In the genomic region with DNA sequence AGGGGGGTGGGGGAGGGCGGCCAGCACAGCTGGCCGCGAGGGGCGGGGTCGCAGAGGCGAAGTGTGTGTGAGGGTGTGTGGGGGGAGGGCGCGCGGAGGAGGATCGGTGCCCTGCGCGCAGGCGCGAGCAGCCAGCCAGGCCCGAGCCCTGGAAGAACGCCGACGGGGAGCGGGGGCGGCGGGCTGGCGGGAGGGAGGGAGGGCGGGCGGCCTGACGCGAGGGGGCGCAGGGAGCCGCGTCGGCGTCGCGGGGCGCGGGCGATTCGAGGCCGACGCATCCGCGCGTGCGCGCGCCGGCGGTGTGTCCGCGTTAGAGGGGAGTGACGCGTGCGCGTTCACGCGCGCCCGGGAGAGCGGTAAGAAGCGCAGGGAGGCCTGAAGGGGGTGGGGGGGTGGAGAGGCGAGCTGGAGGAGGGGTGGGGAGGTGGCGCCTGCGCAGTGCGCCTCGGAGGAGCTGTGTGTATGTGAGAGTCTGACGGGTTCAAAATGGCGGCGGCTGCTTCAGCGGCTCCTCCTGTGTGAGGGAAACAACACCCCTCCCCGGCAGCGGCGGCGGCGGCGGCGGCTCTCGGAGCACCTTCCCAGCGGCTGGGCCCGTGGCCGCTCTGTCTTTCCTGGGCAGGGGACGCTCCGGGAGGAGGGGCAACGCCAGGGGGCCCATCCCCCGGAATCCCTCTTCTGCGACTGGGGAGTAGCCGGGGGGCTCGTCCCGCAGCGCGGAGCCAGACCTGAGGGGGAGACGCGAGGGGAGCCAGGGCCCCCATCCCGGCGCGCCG, we compare ENCODE assay signal across 8 cellular contexts. TPM values are rescaled to one million over a fixed set of nuclear protein-coding genes. Genes with fewer than 3 reads are reported as not detected.
A peak's percentile ranks its signal among the peaks of the same experiment; 100 is the strongest.
DNase-seq lines count a peak whose midpoint lies in the region; ATAC-seq, FAIRE-seq and TF ChIP-seq lines count a peak whose summit lies in the region.

A gene (plus strand): TSS at position 463 of the 776 bp plus-strand sequence. CDS start 2,054 bp downstream, outside the sequence.

- H3K4me1 ChIP-seq in heart right ventricle: peaks cover 15 to 51% (median 26%) of the 10 kb centered on the region in 9 donors

- DNase-seq in GM12892 (ENCODE audit: insufficient read length) (peak; percentile 97), NCI-H146 treated with DMSO at 0.1 percent for 48 hours (lab: John Stamatoyannopoulos, UW; ENCODE audit: unreplicated experiment) (peak; percentile 91), amniotic epithelial cell (ENCODE audit: low read depth) (peak; percentile 98), heart right ventricle (peak; percentile 99 to 100), posterior cingulate gyrus (peak; percentile 94 to 99 (median 98)), type B pancreatic cell (ENCODE audit: extremely low spot score, unreplicated experiment) (peak; percentile 99)

- H3K4me3 Mint-ChIP-seq in type B pancreatic cell: peak within 1 kb of the TSS; percentile 94

- peak within 1 kb of the TSS; percentile 96 for H3K27ac Mint-ChIP-seq in type B pancreatic cell

- peak within 1 kb of the TSS; percentile 96 to 100 (median 98) for H3K27ac ChIP-seq in heart right ventricle

- no peaks in the 10 kb centered on the region for H3K27me3 Mint-ChIP-seq in type B pancreatic cell

- H3K27me3 ChIP-seq in heart right ventricle: no peaks in the 10 kb centered on the region

- peaks cover 13% of the 10 kb centered on the region for H3K4me1 Mint-ChIP-seq in type B pancreatic cell (ENCODE audit: unreplicated experiment)

- ATAC-seq in HG02884 (IDR thresholded peaks at IDR 0.05; ENCODE audit: unreplicated experiment): peak; percentile 52
- peak; percentile 93 to 97 (median 95) for ATAC-seq in heart right ventricle

- no peaks in the 10 kb centered on the region for H3K9me3 Mint-ChIP-seq in type B pancreatic cell

- H3K9me3 ChIP-seq in heart right ventricle: no peaks in the 10 kb centered on the region

- peak within 1 kb of the TSS; percentile 85 to 98 (median 94) for H3K4me3 ChIP-seq in heart right ventricle

- peak in 7 of 9 donors; percentile 19 to 59 (median 40) for TF ChIP-seq CTCF in heart right ventricle (IDR thresholded peaks at IDR 0.05)
- no peak for TF ChIP-seq CTCF in type B pancreatic cell (conservative IDR thresholded peaks at IDR 0.05)

- 0% methylated on average over 40 to 93 of the region's 95 CpGs for WGBS in heart right ventricle, 2 donors

- intact Hi-C loops in T-helper 1 cell treated with Interleukin-12 subunit alpha and Interleukin-12 subunit beta and Interleukin-4 antibody, amounts not matched to agents 30 ng/mL and 1 ng/mL, for 36 hours (cut with micrococcal nuclease): loop anchor here (1.0 to 10.0 kb wide), 6 partner anchors 120 to 390 kb away; a partner anchor contains a TSS
- intact Hi-C loops in heart right ventricle (cut with DNase I) (loop anchor here in 2 of 10 donors (5.0 kb wide), 1 partner anchor 48 kb away; no protein-coding TSS in a partner anchor), posterior cingulate gyrus (cut with DNase I) (no loop called here)

- H3K36me3 Mint-ChIP-seq in type B pancreatic cell: peaks cover 4% of the 10 kb centered on the region

- peak; percentile 40; the same call in 1 of the 2 replicates for TF ChIP-seq POLR2A in GM12892 (IDR thresholded peaks at IDR 0.05; ENCODE audit: low read depth, low read length)

- peak; percentile 100 for FAIRE-seq in GM12892 (lab: Jason Lieb, UNC)

- H3K36me3 ChIP-seq in heart right ventricle: peaks cover 0 to 25% (median 4%) of the 10 kb centered on the region in 9 donors

RNA-seq across cellular contexts. Expression of the gene that starts here (rescaled TPM):
- 44.7 TPM for polyA plus RNA-seq in GM12892 (2012; ENCODE audit: missing spikeins)
- total RNA-seq in T-helper 1 cell treated with Interleukin-12 subunit alpha and Interleukin-12 subunit beta and Interleukin-4 antibody, amounts not matched to agents 30 ng/mL and 1 ng/mL, for 36 hours: 148 and 149 TPM in 2 replicates
- total RNA-seq in heart right ventricle (10 to 100 TPM; 31.3 to 45.7 (median 37.5) TPM), type B pancreatic cell (ENCODE audit: low replicate concordance) (97.5 and 169 TPM in 2 replicates)
- 10 to 100 TPM; 16.5 to 29.5 TPM for polyA plus RNA-seq in heart right ventricle

Comparison
In these comparisons a context has a peak if more than half of its experiments do, and no peak if none do; other contexts are left out.
1. Peak in every context shown above with its lines: DNase-seq, ATAC-seq, H3K4me3 ChIP-seq and H3K27ac ChIP-seq.